Comparison of ENCODE assay signal across 1 cellular context in the genomic region with DNA sequence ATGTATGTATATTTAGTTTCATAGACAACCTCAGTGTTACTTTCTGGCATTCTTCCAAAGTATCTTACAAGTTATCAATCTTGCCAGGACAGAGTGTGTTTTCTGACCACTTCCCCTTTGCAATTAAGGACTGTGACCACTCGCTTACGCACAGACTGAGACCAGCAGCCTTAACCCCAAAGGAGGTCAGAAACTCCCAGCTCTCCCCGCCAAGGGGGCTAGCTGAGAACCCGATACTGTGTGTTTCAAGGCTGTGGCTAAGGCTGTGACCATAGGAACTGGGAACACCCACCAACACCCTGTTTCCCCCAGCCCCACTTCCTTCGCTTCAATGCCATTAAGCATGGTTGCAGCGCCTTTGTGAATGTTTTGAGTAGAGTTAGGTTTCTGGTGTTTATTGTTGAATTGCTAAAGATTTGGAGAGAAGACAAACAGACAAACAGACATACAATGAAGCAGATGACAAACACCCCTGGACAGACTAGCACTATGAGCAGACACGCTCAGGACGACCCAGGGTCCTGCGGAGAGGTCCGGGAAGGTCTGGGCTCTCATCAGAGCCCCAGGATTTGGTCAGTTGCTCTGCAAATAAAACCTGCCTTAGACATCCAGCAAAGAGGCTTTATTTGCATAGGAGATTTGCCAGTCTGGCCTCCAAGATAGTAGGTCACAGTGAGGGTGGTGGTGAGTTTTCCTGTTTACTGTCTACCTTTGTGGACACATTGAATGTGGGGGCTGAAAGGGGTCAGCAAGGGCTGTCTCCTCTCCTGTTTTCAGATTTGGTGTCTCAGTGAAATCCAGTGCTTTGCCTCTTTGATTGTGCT.
TF ChIP-seq lines count a peak whose summit lies in the region.

No MANE protein-coding gene starts in this region.

TF ChIP-seq in K562, 482 proteins besides CTCF, POLR2A, EP300 and RAD21 (continued from another document):
- TF ChIP-seq ZNF407 (IDR thresholded peaks at IDR 0.05; ENCODE audit: low read depth): no peak
- no peak for TF ChIP-seq PYGO2 (tag; IDR thresholded peaks at IDR 0.05)
- TF ChIP-seq CBFB (CRISPR knock-in tag; IDR thresholded peaks at IDR 0.05): no peak
- TF ChIP-seq TAF9B (IDR thresholded peaks at IDR 0.05; ENCODE audit: partially characterized antibody): no peak
- TF ChIP-seq CREB5 (CRISPR knock-in tag; IDR thresholded peaks at IDR 0.05): no peak
- no peak for TF ChIP-seq RBBP5 (IDR thresholded peaks at IDR 0.05; ENCODE audit: borderline replicate concordance, insufficient read depth, low read length, poor library complexity, severe bottlenecking)
- TF ChIP-seq POLR2B (IDR thresholded peaks at IDR 0.05; ENCODE audit: low read depth, partially characterized antibody): no peak
- no peak for TF ChIP-seq THRAP3 (IDR thresholded peaks at IDR 0.05; ENCODE audit: borderline replicate concordance)
- no peak for TF ChIP-seq RREB1 (CRISPR knock-in tag; IDR thresholded peaks at IDR 0.05)
- TF ChIP-seq, protein P1, sequence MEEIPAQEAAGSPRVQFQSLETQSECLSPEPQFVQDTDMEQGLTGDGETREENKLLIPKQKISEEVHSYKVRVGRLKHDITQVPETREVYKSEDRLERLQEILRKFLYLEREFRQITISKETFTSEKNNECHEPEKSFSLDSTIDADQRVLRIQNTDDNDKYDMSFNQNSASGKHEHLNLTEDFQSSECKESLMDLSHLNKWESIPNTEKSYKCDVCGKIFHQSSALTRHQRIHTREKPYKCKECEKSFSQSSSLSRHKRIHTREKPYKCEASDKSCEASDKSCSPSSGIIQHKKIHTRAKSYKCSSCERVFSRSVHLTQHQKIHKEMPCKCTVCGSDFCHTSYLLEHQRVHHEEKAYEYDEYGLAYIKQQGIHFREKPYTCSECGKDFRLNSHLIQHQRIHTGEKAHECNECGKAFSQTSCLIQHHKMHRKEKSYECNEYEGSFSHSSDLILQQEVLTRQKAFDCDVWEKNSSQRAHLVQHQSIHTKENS (CRISPR knock-in tag; IDR thresholded peaks at IDR 0.05): no peak
- TF ChIP-seq ELF1 (tag; IDR thresholded peaks at IDR 0.05): no peak
- no peak for TF ChIP-seq ZNF696 (CRISPR knock-in tag; conservative IDR thresholded peaks at IDR 0.05)
- TF ChIP-seq MXD1 (CRISPR knock-in tag; IDR thresholded peaks at IDR 0.05; ENCODE audit: borderline replicate concordance, poor library complexity, severe bottlenecking): no peak
- no peak for TF ChIP-seq TCF7 (IDR thresholded peaks at IDR 0.05; ENCODE audit: borderline replicate concordance)
- no peak for TF ChIP-seq ZMIZ1 (IDR thresholded peaks at IDR 0.05; ENCODE audit: low read depth in 2 of 2, low read length in 2 of 2)
